Comparison of ENCODE assay signal across 1 cellular context in the genomic region with DNA sequence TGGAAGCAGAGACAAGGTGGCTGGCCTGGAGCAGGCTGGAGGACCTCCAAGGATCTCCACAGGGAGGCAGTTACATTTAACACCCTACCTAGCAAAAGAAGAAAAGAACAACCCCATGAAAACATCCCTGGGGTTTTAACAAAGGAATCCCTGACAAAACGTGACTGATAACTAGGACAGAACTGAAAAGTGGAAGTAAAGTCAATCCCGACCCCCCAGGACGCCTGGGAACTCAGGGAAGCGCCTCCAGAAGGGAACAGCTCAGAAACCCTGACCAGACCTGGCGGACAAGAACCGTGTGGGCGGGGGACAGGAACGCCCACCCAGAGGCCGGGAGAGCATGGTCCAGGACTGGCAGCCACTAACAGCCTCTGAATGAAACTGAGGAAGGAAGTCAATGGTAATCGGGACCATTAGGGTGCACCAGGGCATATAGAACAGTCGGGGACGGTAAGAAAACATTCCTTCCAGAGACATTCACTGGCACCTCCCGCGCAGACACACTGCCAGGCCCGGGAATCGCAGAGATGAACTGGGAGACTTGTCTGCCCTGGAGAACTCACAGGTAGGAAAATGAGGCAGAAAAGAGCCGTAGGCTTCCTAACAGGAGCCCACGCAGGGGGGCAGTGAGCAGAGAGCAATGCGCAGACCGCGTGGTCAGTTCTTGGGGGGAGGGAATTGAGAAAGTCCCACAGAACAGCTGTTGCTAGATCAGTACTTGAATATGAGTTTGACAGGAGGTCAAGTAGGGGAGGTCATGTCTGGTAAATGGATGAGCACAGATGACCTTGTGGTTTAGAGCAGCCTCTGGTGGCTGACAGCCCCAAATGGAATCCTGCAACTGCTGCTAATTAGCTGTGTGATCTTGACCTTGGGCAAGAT.
TF ChIP-seq lines count a peak whose summit lies in the region.

No MANE protein-coding gene starts in this region.

TF ChIP-seq in HepG2, 621 proteins besides CTCF, POLR2A, EP300 and RAD21 (continued from another document and continues in another):
- TF ChIP-seq, protein P1, sequence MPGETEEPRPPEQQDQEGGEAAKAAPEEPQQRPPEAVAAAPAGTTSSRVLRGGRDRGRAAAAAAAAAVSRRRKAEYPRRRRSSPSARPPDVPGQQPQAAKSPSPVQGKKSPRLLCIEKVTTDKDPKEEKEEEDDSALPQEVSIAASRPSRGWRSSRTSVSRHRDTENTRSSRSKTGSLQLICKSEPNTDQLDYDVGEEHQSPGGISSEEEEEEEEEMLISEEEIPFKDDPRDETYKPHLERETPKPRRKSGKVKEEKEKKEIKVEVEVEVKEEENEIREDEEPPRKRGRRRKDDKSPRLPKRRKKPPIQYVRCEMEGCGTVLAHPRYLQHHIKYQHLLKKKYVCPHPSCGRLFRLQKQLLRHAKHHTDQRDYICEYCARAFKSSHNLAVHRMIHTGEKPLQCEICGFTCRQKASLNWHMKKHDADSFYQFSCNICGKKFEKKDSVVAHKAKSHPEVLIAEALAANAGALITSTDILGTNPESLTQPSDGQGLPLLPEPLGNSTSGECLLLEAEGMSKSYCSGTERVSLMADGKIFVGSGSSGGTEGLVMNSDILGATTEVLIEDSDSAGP (CRISPR knock-in tag; IDR thresholded peaks at IDR 0.05; ENCODE audit: borderline replicate concordance) = peak; percentile 67; the same call in 1 of the 2 replicates
- 0 out of 2 replicates have a peak, but pooled peaks have one; percentile 19 for TF ChIP-seq ZNF317 (CRISPR knock-in tag; IDR thresholded peaks at IDR 0.05)
- TF ChIP-seq SOX13 (IDR thresholded peaks at IDR 0.05) = no peak
- peak in 1 of 2 experiments; percentile 52; a peak in 1 of 4 replicates for TF ChIP-seq SOX13 (CRISPR knock-in tag; conservative IDR thresholded peaks at IDR 0.05 in 1 of 2, IDR thresholded peaks at IDR 0.05 in 1 of 2)
- TF ChIP-seq, protein P2, sequence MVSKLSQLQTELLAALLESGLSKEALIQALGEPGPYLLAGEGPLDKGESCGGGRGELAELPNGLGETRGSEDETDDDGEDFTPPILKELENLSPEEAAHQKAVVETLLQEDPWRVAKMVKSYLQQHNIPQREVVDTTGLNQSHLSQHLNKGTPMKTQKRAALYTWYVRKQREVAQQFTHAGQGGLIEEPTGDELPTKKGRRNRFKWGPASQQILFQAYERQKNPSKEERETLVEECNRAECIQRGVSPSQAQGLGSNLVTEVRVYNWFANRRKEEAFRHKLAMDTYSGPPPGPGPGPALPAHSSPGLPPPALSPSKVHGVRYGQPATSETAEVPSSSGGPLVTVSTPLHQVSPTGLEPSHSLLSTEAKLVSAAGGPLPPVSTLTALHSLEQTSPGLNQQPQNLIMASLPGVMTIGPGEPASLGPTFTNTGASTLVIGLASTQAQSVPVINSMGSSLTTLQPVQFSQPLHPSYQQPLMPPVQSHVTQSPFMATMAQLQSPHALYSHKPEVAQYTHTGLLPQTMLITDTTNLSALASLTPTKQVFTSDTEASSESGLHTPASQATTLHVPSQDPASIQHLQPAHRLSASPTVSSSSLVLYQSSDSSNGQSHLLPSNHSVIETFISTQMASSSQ (IDR thresholded peaks at IDR 0.05; ENCODE audit: low read depth) = no peak
- TF ChIP-seq, protein P2 (CRISPR knock-in tag; IDR thresholded peaks at IDR 0.05; ENCODE audit: borderline replicate concordance) = peak; percentile 34; the same call in 1 of the 2 replicates
- TF ChIP-seq, protein P3, sequence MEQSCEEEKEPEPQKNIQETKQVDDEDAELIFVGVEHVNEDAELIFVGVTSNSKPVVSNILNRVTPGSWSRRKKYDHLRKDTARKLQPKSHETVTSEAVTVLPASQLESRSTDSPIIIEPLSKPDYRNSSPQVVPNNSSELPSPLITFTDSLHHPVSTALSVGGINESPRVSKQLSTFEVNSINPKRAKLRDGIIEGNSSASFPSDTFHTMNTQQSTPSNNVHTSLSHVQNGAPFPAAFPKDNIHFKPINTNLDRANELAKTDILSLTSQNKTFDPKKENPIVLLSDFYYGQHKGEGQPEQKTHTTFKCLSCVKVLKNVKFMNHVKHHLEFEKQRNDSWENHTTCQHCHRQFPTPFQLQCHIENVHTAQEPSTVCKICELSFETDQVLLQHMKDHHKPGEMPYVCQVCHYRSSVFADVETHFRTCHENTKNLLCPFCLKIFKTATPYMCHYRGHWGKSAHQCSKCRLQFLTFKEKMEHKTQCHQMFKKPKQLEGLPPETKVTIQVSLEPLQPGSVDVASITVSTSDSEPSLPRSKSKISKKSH (CRISPR knock-in tag; IDR thresholded peaks at IDR 0.05; ENCODE audit: borderline replicate concordance) = peak; percentile 67; the same call in 1 of the 2 replicates
- no peak for TF ChIP-seq SOX6 (IDR thresholded peaks at IDR 0.05)
- TF ChIP-seq SOX6 (CRISPR knock-in tag; IDR thresholded peaks at IDR 0.05) = peak; percentile 51; the same call in 1 of the 2 replicates
- no peak for TF ChIP-seq NONO (IDR thresholded peaks at IDR 0.05)
- peak; percentile 63; the same call in 1 of the 2 replicates for TF ChIP-seq NONO (CRISPR knock-in tag; conservative IDR thresholded peaks at IDR 0.05)
- no peak for TF ChIP-seq HNRNPK (IDR thresholded peaks at IDR 0.05; ENCODE audit: low read depth, low read length, poor library complexity, severe bottlenecking)
- TF ChIP-seq SALL1 (CRISPR knock-in tag; IDR thresholded peaks at IDR 0.05) = peak; percentile 67; the same call in 1 of the 2 replicates
- TF ChIP-seq, protein P4, sequence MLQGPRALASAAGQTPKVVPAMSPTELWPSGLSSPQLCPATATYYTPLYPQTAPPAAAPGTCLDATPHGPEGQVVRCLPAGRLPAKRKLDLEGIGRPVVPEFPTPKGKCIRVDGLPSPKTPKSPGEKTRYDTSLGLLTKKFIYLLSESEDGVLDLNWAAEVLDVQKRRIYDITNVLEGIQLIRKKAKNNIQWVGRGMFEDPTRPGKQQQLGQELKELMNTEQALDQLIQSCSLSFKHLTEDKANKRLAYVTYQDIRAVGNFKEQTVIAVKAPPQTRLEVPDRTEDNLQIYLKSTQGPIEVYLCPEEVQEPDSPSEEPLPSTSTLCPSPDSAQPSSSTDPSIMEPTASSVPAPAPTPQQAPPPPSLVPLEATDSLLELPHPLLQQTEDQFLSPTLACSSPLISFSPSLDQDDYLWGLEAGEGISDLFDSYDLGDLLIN (CRISPR knock-in tag; IDR thresholded peaks at IDR 0.05; ENCODE audit: borderline replicate concordance) = 0 out of 2 replicates have a peak, but pooled peaks have one; percentile 39
- TF ChIP-seq GZF1 (CRISPR knock-in tag; IDR thresholded peaks at IDR 0.05) = peak; percentile 80; the same call in 1 of the 2 replicates
- TF ChIP-seq AHR (CRISPR knock-in tag; IDR thresholded peaks at IDR 0.05) = no peak
- TF ChIP-seq, protein P5, sequence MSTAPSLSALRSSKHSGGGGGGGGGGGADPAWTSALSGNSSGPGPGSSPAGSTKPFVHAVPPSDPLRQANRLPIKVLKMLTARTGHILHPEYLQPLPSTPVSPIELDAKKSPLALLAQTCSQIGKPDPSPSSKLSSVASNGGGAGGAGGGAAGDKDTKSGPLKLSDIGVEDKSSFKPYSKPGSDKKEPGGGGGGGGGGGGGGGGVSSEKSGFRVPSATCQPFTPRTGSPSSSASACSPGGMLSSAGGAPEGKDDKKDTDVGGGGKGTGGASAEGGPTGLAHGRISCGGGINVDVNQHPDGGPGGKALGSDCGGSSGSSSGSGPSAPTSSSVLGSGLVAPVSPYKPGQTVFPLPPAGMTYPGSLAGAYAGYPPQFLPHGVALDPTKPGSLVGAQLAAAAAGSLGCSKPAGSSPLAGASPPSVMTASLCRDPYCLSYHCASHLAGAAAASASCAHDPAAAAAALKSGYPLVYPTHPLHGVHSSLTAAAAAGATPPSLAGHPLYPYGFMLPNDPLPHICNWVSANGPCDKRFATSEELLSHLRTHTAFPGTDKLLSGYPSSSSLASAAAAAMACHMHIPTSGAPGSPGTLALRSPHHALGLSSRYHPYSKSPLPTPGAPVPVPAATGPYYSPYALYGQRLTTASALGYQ (CRISPR knock-in tag; IDR thresholded peaks at IDR 0.05) = 0 out of 2 replicates have a peak, but pooled peaks have one; percentile 32
- peak; percentile 29; the same call in 1 of the 2 replicates for TF ChIP-seq ZNF878 (CRISPR knock-in tag; IDR thresholded peaks at IDR 0.05)
- TF ChIP-seq ZFP36L1 (CRISPR knock-in tag; IDR thresholded peaks at IDR 0.05) = 0 out of 2 replicates have a peak, but pooled peaks have one; percentile 23
- 0 out of 2 replicates have a peak, but pooled peaks have one; percentile 25 for TF ChIP-seq ZNF546 (CRISPR knock-in tag; conservative IDR thresholded peaks at IDR 0.05)
- TF ChIP-seq, protein P6, sequence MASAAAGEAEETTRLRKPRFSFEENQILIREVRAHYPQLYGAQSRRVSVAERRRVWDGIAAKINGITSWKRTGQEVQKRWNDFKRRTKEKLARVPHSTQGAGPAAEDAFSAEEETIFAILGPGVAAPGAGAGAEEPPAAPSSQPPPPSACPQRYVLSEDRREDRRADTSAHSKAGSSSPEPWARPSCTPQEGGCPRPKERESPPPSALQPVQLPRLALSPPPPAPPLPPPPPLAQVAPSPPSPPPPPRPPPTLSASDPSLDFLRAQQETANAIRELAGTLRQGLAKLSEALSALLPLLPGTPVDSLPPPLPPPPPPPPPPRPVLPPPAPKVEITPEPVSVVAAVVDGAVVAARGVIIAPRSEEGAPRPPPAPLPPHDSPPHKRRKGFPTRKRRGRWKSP (CRISPR knock-in tag; IDR thresholded peaks at IDR 0.05) = peak; percentile 79; the same call in 1 of the 2 replicates
- TF ChIP-seq ZNF547 (CRISPR knock-in tag; IDR thresholded peaks at IDR 0.05) = 0 out of 2 replicates have a peak, but pooled peaks have one; percentile 52
- TF ChIP-seq, protein P7, sequence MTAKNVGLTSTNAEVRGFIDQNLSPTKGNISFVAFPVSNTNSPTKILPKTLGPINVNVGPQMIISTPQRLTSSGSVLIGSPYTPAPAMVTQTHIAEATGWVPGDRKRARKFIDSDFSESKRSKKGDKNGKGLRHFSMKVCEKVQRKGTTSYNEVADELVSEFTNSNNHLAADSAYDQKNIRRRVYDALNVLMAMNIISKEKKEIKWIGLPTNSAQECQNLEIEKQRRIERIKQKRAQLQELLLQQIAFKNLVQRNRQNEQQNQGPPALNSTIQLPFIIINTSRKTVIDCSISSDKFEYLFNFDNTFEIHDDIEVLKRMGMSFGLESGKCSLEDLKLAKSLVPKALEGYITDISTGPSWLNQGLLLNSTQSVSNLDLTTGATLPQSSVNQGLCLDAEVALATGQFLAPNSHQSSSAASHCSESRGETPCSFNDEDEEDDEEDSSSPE (CRISPR knock-in tag; IDR thresholded peaks at IDR 0.05) = no peak
- no peak for TF ChIP-seq ZNF282 (IDR thresholded peaks at IDR 0.05; ENCODE audit: partially characterized antibody)
- TF ChIP-seq NR2F2 (IDR thresholded peaks at IDR 0.05; ENCODE audit: borderline replicate concordance, low read depth) = peak; percentile 69; the same call in 1 of the 2 replicates
- TF ChIP-seq, protein P8, sequence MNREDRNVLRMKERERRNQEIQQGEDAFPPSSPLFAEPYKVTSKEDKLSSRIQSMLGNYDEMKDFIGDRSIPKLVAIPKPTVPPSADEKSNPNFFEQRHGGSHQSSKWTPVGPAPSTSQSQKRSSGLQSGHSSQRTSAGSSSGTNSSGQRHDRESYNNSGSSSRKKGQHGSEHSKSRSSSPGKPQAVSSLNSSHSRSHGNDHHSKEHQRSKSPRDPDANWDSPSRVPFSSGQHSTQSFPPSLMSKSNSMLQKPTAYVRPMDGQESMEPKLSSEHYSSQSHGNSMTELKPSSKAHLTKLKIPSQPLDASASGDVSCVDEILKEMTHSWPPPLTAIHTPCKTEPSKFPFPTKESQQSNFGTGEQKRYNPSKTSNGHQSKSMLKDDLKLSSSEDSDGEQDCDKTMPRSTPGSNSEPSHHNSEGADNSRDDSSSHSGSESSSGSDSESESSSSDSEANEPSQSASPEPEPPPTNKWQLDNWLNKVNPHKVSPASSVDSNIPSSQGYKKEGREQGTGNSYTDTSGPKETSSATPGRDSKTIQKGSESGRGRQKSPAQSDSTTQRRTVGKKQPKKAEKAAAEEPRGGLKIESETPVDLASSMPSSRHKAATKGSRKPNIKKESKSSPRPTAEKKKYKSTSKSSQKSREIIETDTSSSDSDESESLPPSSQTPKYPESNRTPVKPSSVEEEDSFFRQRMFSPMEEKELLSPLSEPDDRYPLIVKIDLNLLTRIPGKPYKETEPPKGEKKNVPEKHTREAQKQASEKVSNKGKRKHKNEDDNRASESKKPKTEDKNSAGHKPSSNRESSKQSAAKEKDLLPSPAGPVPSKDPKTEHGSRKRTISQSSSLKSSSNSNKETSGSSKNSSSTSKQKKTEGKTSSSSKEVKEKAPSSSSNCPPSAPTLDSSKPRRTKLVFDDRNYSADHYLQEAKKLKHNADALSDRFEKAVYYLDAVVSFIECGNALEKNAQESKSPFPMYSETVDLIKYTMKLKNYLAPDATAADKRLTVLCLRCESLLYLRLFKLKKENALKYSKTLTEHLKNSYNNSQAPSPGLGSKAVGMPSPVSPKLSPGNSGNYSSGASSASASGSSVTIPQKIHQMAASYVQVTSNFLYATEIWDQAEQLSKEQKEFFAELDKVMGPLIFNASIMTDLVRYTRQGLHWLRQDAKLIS (CRISPR knock-in tag; IDR thresholded peaks at IDR 0.05) = no peak
- TF ChIP-seq TBX2 (CRISPR knock-in tag; IDR thresholded peaks at IDR 0.05; ENCODE audit: borderline replicate concordance) = peak; percentile 68; the same call in 1 of the 2 replicates
- peak; percentile 40; the same call in 1 of the 2 replicates for TF ChIP-seq MED1 (CRISPR knock-in tag; IDR thresholded peaks at IDR 0.05)
- TF ChIP-seq ZNF17 (CRISPR knock-in tag; IDR thresholded peaks at IDR 0.05) = no peak
- 0 out of 2 replicates have a peak, but pooled peaks have one; percentile 20 for TF ChIP-seq NCOR1 (IDR thresholded peaks at IDR 0.05; ENCODE audit: borderline replicate concordance, low read length)
- peak; percentile 64; the same call in 1 of the 2 replicates for TF ChIP-seq REPIN1 (CRISPR knock-in tag; IDR thresholded peaks at IDR 0.05; ENCODE audit: borderline replicate concordance, low read depth)
- TF ChIP-seq NFYC (CRISPR knock-in tag; IDR thresholded peaks at IDR 0.05) = no peak
- TF ChIP-seq, protein P9, sequence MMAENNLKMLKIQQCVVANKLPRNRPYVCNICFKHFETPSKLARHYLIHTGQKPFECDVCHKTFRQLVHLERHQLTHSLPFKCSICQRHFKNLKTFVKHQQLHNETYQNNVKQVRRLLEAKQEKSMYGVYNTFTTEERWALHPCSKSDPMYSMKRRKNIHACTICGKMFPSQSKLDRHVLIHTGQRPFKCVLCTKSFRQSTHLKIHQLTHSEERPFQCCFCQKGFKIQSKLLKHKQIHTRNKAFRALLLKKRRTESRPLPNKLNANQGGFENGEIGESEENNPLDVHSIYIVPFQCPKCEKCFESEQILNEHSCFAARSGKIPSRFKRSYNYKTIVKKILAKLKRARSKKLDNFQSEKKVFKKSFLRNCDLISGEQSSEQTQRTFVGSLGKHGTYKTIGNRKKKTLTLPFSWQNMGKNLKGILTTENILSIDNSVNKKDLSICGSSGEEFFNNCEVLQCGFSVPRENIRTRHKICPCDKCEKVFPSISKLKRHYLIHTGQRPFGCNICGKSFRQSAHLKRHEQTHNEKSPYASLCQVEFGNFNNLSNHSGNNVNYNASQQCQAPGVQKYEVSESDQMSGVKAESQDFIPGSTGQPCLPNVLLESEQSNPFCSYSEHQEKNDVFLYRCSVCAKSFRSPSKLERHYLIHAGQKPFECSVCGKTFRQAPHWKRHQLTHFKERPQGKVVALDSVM (CRISPR knock-in tag; IDR thresholded peaks at IDR 0.05) = peak; percentile 60
